23 cellular contexts compared by ENCODE assay signal in the genomic region with DNA sequence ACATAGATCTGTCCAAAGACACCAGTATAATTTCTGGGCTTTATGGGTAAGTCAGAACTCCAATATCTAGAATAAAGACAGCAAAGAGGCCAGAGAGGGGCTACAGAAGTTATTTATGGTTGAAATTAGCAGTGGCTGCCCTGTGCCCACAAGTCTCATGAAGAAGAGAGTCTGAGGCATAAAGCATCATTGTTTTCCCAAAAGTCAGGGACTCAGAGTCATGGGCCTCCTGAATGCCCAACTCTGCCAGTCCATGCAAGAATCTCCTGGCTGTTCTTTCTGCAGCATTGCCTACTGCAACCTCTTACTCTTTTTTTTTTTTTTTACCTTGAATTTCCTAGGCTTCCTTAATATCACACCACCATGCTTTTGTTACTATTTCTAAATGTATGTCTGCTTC. TPM values are rescaled to one million over a fixed set of nuclear protein-coding genes. Genes with fewer than 3 reads are reported as not detected.
"Had no signal": no experiment of that assay in that cellular context is flagged by ENCODE, and none has a peak within 500 bp of the region (broad histone marks: within the 10 kb centered on the region; RNA-seq: fewer than 3 reads in every experiment).

No MANE protein-coding gene starts in this region.

- H3K36me3 ChIP-seq: gastrocnemius medialis, ovary had no signal

- H3K27me3 ChIP-seq: gastrocnemius medialis, hepatocyte, ovary, right lobe of liver, suprapubic skin, thyroid gland, upper lobe of left lung had no signal

- H3K4me3 ChIP-seq: gastrocnemius medialis, heart left ventricle, hepatocyte, ovary, right lobe of liver, suprapubic skin, thyroid gland, upper lobe of left lung had no signal

- H3K9me3 Mint-ChIP-seq: naive thymus-derived CD4-positive, alpha-beta T cell; nephron progenitor cell; stimulated activated naive B cell treated with anti-CD40 and anti-IgM and Interleukin-4, amounts not matched to agents 10 μg/mL and 1 μg/mL and 100 μg/mL, for 72 hours; stimulated activated naive CD8-positive, alpha-beta T cell treated with anti-CD3 and anti-CD28 coated beads, Interleukin-15, Interleukin-2, amounts not matched to agents 100 ng/mL and 50 ng/mL, for 24 hours had no signal

- H3K27ac ChIP-seq: gastrocnemius medialis, hepatocyte, ovary, right lobe of liver, suprapubic skin, upper lobe of left lung had no signal

- H3K27ac Mint-ChIP-seq: naive thymus-derived CD4-positive, alpha-beta T cell; nephron progenitor cell; progenitor cell of endocrine pancreas; stimulated activated naive B cell treated with anti-CD40 and anti-IgM and Interleukin-4, amounts not matched to agents 10 μg/mL and 1 μg/mL and 100 μg/mL, for 72 hours; stimulated activated naive CD8-positive, alpha-beta T cell treated with anti-CD3 and anti-CD28 coated beads, Interleukin-15, Interleukin-2, amounts not matched to agents 100 ng/mL and 50 ng/mL, for 24 hours had no signal

- H3K4me2 ChIP-seq: hepatocyte had no signal

- H3K36me3 Mint-ChIP-seq: naive thymus-derived CD4-positive, alpha-beta T cell had no signal

- H3K27me3 Mint-ChIP-seq: progenitor cell of endocrine pancreas; stimulated activated naive B cell treated with anti-CD40 and anti-IgM and Interleukin-4, amounts not matched to agents 10 μg/mL and 1 μg/mL and 100 μg/mL, for 72 hours; stimulated activated naive CD8-positive, alpha-beta T cell treated with anti-CD3 and anti-CD28 coated beads, Interleukin-15, Interleukin-2, amounts not matched to agents 100 ng/mL and 50 ng/mL, for 24 hours had no signal

- ATAC-seq: gastrocnemius medialis; heart left ventricle; left lobe of liver; naive thymus-derived CD4-positive, alpha-beta T cell; right lobe of liver; stimulated activated naive B cell treated with anti-CD40 and anti-IgM and Interleukin-4, amounts not matched to agents 10 μg/mL and 1 μg/mL and 100 μg/mL, for 72 hours had no signal

- H2AFZ ChIP-seq: hepatocyte had no signal

- H3K4me3 Mint-ChIP-seq: naive thymus-derived CD4-positive, alpha-beta T cell; nephron progenitor cell; stimulated activated naive B cell treated with anti-CD40 and anti-IgM and Interleukin-4, amounts not matched to agents 10 μg/mL and 1 μg/mL and 100 μg/mL, for 72 hours; stimulated activated naive CD8-positive, alpha-beta T cell treated with anti-CD3 and anti-CD28 coated beads, Interleukin-15, Interleukin-2, amounts not matched to agents 100 ng/mL and 50 ng/mL, for 24 hours had no signal

- DNase-seq: cortex of kidney; effector CD4-positive, alpha-beta T cell; gastrocnemius medialis; heart left ventricle; kidney; mesendoderm; midbrain; naive thymus-derived CD4-positive, alpha-beta T cell; nephron progenitor cell; occipital lobe; ovary; right lobe of liver; small intestine; stimulated activated CD4-positive, alpha-beta T cell treated with anti-CD3 and anti-CD28 coated beads, Interleukin-15, amount 100 ng/mL, for 24 hours; stimulated activated CD4-positive, alpha-beta T cell treated with anti-CD3 and anti-CD28 coated beads, Interleukin-2, amount 100 ng/mL, for 48 hours; stimulated activated naive B cell treated with anti-CD40 and anti-IgM and Interleukin-4, amounts not matched to agents 10 μg/mL and 1 μg/mL and 100 μg/mL, for 72 hours; thyroid gland; upper lobe of left lung had no signal

RNA-seq across cellular contexts. Expression of a gene that starts 49.6 kb away (rescaled TPM):
- polyA plus RNA-seq: naive thymus-derived CD4-positive, alpha-beta T cell had no signal
